29 cellular contexts compared by ENCODE assay signal in genomic region chr9:73264636-73265035, GRCh38.
"Had no signal": no experiment of that assay in that cellular context is flagged by ENCODE, and none has a peak within 500 bp of the region (broad histone marks: within the 10 kb centered on the region; RNA-seq: fewer than 3 reads in every experiment).

No MANE protein-coding gene starts in this region.

- H3K27ac Mint-ChIP-seq: activated CD4-positive, alpha-beta T cell treated with anti-CD3 and anti-CD28 coated beads, Interleukin-2, amount 10 ng/mL, durations not matched to agents 7 days and 5 days; activated CD8-positive, alpha-beta T cell treated with anti-CD3 and anti-CD28 coated beads for 36 hours; activated naive CD4-positive, alpha-beta T cell treated with anti-CD3 and anti-CD28 coated beads, Interleukin-2, amount 50 U/mL, for 24 hours; activated naive CD8-positive, alpha-beta T cell treated with anti-CD3 and anti-CD28 coated beads, Interleukin-2, amount 50 U/mL, for 24 hours; activated T-helper 2 cell treated with anti-CD3 and anti-CD28 coated beads, Interferon-gamma antibody, Interleukin-2, Interleukin-4, amounts not matched to agents 10 μg/mL and 5 μg/mL and 100 μg/mL, durations not matched to agents 14 hours and 24 hours and 36 hours; brain; natural killer cell treated with Interleukin-12 subunit alpha and Interleukin-12 subunit beta and Interleukin-15 and Interleukin-18, amount 100 ng/mL, for 72 hours; progenitor cell of endocrine pancreas; WTC11 had no signal

- H3K27me3 ChIP-seq: esophagus muscularis mucosa, hepatocyte, neutrophil, testis, transverse colon had no signal

- H3K9me3 Mint-ChIP-seq: activated CD4-positive, alpha-beta T cell treated with anti-CD3 and anti-CD28 coated beads, Interleukin-2, amount 10 ng/mL, durations not matched to agents 7 days and 5 days; activated CD8-positive, alpha-beta T cell treated with anti-CD3 and anti-CD28 coated beads for 36 hours; activated naive CD4-positive, alpha-beta T cell treated with anti-CD3 and anti-CD28 coated beads, Interleukin-2, amount 50 U/mL, for 24 hours; activated T-cell treated with anti-CD3 and anti-CD28 coated beads, Interleukin-2, amount 50 U/mL, for 4 hours; activated T-helper 2 cell treated with anti-CD3 and anti-CD28 coated beads, Interferon-gamma antibody, Interleukin-2, Interleukin-4, amounts not matched to agents 10 μg/mL and 5 μg/mL and 100 μg/mL, durations not matched to agents 14 hours and 24 hours and 36 hours; brain; natural killer cell treated with Interleukin-12 subunit alpha and Interleukin-12 subunit beta and Interleukin-15 and Interleukin-18, amount 100 ng/mL, for 72 hours had no signal

- H3K4me1 Mint-ChIP-seq: activated CD4-positive, alpha-beta T cell treated with anti-CD3 and anti-CD28 coated beads, Interleukin-2, amount 10 ng/mL, durations not matched to agents 7 days and 5 days; activated naive CD4-positive, alpha-beta T cell treated with anti-CD3 and anti-CD28 coated beads, Interleukin-2, amount 50 U/mL, for 24 hours; activated naive CD8-positive, alpha-beta T cell treated with anti-CD3 and anti-CD28 coated beads, Interleukin-2, amount 50 U/mL, for 24 hours; brain had no signal

- ATAC-seq: activated CD8-positive, alpha-beta T cell treated with anti-CD3 and anti-CD28 coated beads for 36 hours; activated naive CD8-positive, alpha-beta T cell treated with anti-CD3 and anti-CD28 coated beads, Interleukin-2, amount 50 U/mL, for 24 hours; activated T-cell treated with anti-CD3 and anti-CD28 coated beads, Interleukin-2, amount 50 U/mL, for 4 hours; left lobe of liver; lower lobe of right lung; mucosa of descending colon; natural killer cell treated with Interleukin-12 subunit alpha and Interleukin-12 subunit beta and Interleukin-15 and Interleukin-18, amount 100 ng/mL, for 72 hours; sciatic nerve; stimulated activated naive CD8-positive, alpha-beta T cell treated with anti-CD3 and anti-CD28 coated beads, Interleukin-15, Interleukin-2, amounts not matched to agents 100 U/mL and 50 U/mL, for 24 hours; WTC11 had no signal

- H3K4me3 Mint-ChIP-seq: activated CD4-positive, alpha-beta T cell treated with anti-CD3 and anti-CD28 coated beads, Interleukin-2, amount 10 ng/mL, durations not matched to agents 7 days and 5 days; activated CD8-positive, alpha-beta T cell treated with anti-CD3 and anti-CD28 coated beads for 36 hours; activated naive CD4-positive, alpha-beta T cell treated with anti-CD3 and anti-CD28 coated beads, Interleukin-2, amount 50 U/mL, for 24 hours; activated naive CD8-positive, alpha-beta T cell treated with anti-CD3 and anti-CD28 coated beads, Interleukin-2, amount 50 U/mL, for 24 hours; activated T-cell treated with anti-CD3 and anti-CD28 coated beads, Interleukin-2, amount 50 U/mL, for 4 hours; brain; natural killer cell treated with Interleukin-12 subunit alpha and Interleukin-12 subunit beta and Interleukin-15 and Interleukin-18, amount 100 ng/mL, for 72 hours; WTC11 had no signal

- H3K36me3 Mint-ChIP-seq: activated naive CD4-positive, alpha-beta T cell treated with anti-CD3 and anti-CD28 coated beads, Interleukin-2, amount 50 U/mL, for 24 hours; brain; natural killer cell treated with Interleukin-12 subunit alpha and Interleukin-12 subunit beta and Interleukin-15 and Interleukin-18, amount 100 ng/mL, for 72 hours; WTC11 had no signal

- H3K27ac ChIP-seq: esophagus muscularis mucosa, hepatocyte, lower lobe of right lung, neutrophil, skin epidermis, testis, transverse colon had no signal

- H3K27me3 Mint-ChIP-seq: activated CD4-positive, alpha-beta T cell treated with anti-CD3 and anti-CD28 coated beads, Interleukin-2, amount 10 ng/mL, durations not matched to agents 7 days and 5 days; activated naive CD4-positive, alpha-beta T cell treated with anti-CD3 and anti-CD28 coated beads, Interleukin-2, amount 50 U/mL, for 24 hours; activated naive CD8-positive, alpha-beta T cell treated with anti-CD3 and anti-CD28 coated beads, Interleukin-2, amount 50 U/mL, for 24 hours; natural killer cell treated with Interleukin-12 subunit alpha and Interleukin-12 subunit beta and Interleukin-15 and Interleukin-18, amount 100 ng/mL, for 72 hours; progenitor cell of endocrine pancreas had no signal

- H3K4me1 ChIP-seq: esophagus muscularis mucosa, lower lobe of right lung, testis, transverse colon had no signal

- DNase-seq: activated CD4-positive, alpha-beta T cell treated with anti-CD3 and anti-CD28 coated beads for 1 hour; activated CD4-positive, alpha-beta T cell treated with anti-CD3 and anti-CD28 coated beads, Interleukin-2, amount 10 ng/mL, durations not matched to agents 7 days and 5 days; activated CD8-positive, alpha-beta T cell treated with anti-CD3 and anti-CD28 coated beads for 36 hours; activated naive CD8-positive, alpha-beta T cell treated with anti-CD3 and anti-CD28 coated beads, Interleukin-2, amount 50 U/mL, for 24 hours; activated T-cell treated with anti-CD3 and anti-CD28 coated beads, Interleukin-2, amount 50 U/mL, for 4 hours; cortex of kidney; glutamatergic neuron; lower lobe of right lung; mesendoderm; mucosa of descending colon; retina; stimulated activated CD4-positive, alpha-beta T cell treated with anti-CD3 and anti-CD28 coated beads, Interleukin-12 subunit alpha, Interleukin-12 subunit beta, amount 100 ng/mL, for 4 hours; stimulated activated CD4-positive, alpha-beta T cell treated with anti-CD3 and anti-CD28 coated beads, Interleukin-4, amount 100 ng/mL, for 1 hour; stimulated activated naive CD8-positive, alpha-beta T cell treated with anti-CD3 and anti-CD28 coated beads, Interleukin-15, Interleukin-2, amounts not matched to agents 100 U/mL and 50 U/mL, for 24 hours; T-helper 2 cell; testis; transverse colon had no signal
